1 cellular context compared by ENCODE assay signal in genomic region chr20:46695888-46696287, GRCh38.
TF ChIP-seq lines count a peak whose summit lies in the region.

No MANE protein-coding gene starts in this region.

TF ChIP-seq in GM23338, 12 proteins besides CTCF, POLR2A, EP300 and RAD21 (continued from another document):
- no peak for TF ChIP-seq ZNF462 (CRISPR knock-in tag; IDR thresholded peaks at IDR 0.05)
- TF ChIP-seq CREB1 (CRISPR knock-in tag; IDR thresholded peaks at IDR 0.05; ENCODE audit: low read depth) = no peak
- no peak for TF ChIP-seq STAT1 (IDR thresholded peaks at IDR 0.05; ENCODE audit: unreplicated experiment)
- TF ChIP-seq ETS1 (IDR thresholded peaks at IDR 0.05) = no peak
- no peak for TF ChIP-seq EZH2 (IDR thresholded peaks at IDR 0.05; ENCODE audit: low read depth, unreplicated experiment)
